ENCODE assay signal across 12 cellular contexts in genomic region chr1:8554956-8555534, GRCh38.
DNase-seq lines count a peak whose midpoint lies in the region; ATAC-seq, FAIRE-seq and TF ChIP-seq lines count a peak whose summit lies in the region.
"Had no signal": no experiment of that assay in that cellular context is flagged by ENCODE, and none has a peak within 500 bp of the region (broad histone marks: within the 10 kb centered on the region; RNA-seq: fewer than 3 reads in every experiment).

No MANE protein-coding gene starts in this region.

- FAIRE-seq in A549 (lab: Jason Lieb, UNC), result no peak
- FAIRE-seq: H1 had no signal

- H3K27me3 ChIP-seq in endodermal cell (ENCODE audit: control insufficient read depth, insufficient read depth, low read length, poor library complexity, severe bottlenecking), result no peaks in the 10 kb centered on the region

- no peak for TF ChIP-seq POLR2A in A549 (IDR thresholded peaks at IDR 0.05; ENCODE audit: low read length)

- POLR2A ChIA-PET in A549 (lab: Yijun Ruan, JAX), result no interaction called here

- H3K9me3 Mint-ChIP-seq in HFFc6, result no peaks in the 10 kb centered on the region
- no peaks in the 10 kb centered on the region for H3K9me3 Mint-ChIP-seq in activated T-helper 17 cell treated with anti-CD3 and anti-CD28 coated beads, Interleukin-2, amount 50 U/mL, for 72 hours
- no peaks in the 10 kb centered on the region for H3K9me3 Mint-ChIP-seq in endodermal cell
- H3K9me3 Mint-ChIP-seq in stimulated activated naive B cell treated with anti-CD40 and anti-IgM and Interleukin-4, amounts not matched to agents 10 μg/mL and 1 μg/mL and 100 μg/mL, for 72 hours, result no peaks in the 10 kb centered on the region
- H3K9me3 Mint-ChIP-seq: CD8-positive, alpha-beta memory T cell; neural crest cell had no signal

- no peak overlapping the region for H3K9ac ChIP-seq in endodermal cell (ENCODE audit: extremely low read depth, low read length, poor library complexity, severe bottlenecking)

- TF ChIP-seq CTCF in A549 (IDR thresholded peaks at IDR 0.05) (no peak), HFFc6 (IDR thresholded peaks at IDR 0.05) (no peak), endodermal cell (conservative IDR thresholded peaks at IDR 0.05) (no peak)

- WGBS in A549 (ENCODE audit: missing lambda C conversion rate), result 88% methylated on average over 2 of the region's 2 CpGs
- WGBS in endodermal cell (ENCODE audit: insufficient coverage in 1 of 2, insufficient read length in 1 of 2), 2 experiments, result 96 to 100% methylated on average over 1 to 2 of the region's 2 CpGs

- peak overlapping the region; percentile 9; the same call in 1 of the 3 replicates for H3K4me2 ChIP-seq in A549

- TF ChIP-seq EP300 in A549 (IDR thresholded peaks at IDR 0.05), result no peak

- no peaks in the 10 kb centered on the region for H3K27me3 Mint-ChIP-seq in HFFc6 (ENCODE audit: insufficient read depth)
- no peaks in the 10 kb centered on the region for H3K27me3 Mint-ChIP-seq in activated T-helper 17 cell treated with anti-CD3 and anti-CD28 coated beads, Interleukin-2, amount 50 U/mL, for 72 hours
- H3K27me3 Mint-ChIP-seq in endodermal cell (ENCODE audit: insufficient read depth), result no peaks in the 10 kb centered on the region
- H3K27me3 Mint-ChIP-seq in stimulated activated naive B cell treated with anti-CD40 and anti-IgM and Interleukin-4, amounts not matched to agents 10 μg/mL and 1 μg/mL and 100 μg/mL, for 72 hours, result no peaks in the 10 kb centered on the region
- H3K27me3 Mint-ChIP-seq: CD8-positive, alpha-beta memory T cell had no signal

- TF ChIP-seq RAD21 in A549 (conservative IDR thresholded peaks at IDR 0.05 in 1 of 2, IDR thresholded peaks at IDR 0.05 in 1 of 2), result no peak

- DNase-seq in A549 (ENCODE audit: low read depth in 1 of 2, low spot score in 1 of 2) (no peak), HFFc6 (no peak), glomerular visceral epithelial cell (ENCODE audit: extremely low spot score) (peak; percentile 38), endodermal cell (no peak)
- no peak for DNase-seq in activated CD8-positive, alpha-beta memory T cell treated with anti-CD3 and anti-CD28 coated beads, Interleukin-2, amount 50 U/mL, for 4 hours
- DNase-seq in stimulated activated naive B cell treated with anti-CD40 and anti-IgM and Interleukin-4, amounts not matched to agents 10 μg/mL and 1 μg/mL and 100 μg/mL, for 72 hours, result no peak
- DNase-seq: CD8-positive, alpha-beta memory T cell; hippocampal formation had no signal

- H3K4me3 ChIP-seq in A549, result no peak overlapping the region
- H3K4me3 ChIP-seq in endodermal cell (ENCODE audit: low read length), result no peak overlapping the region

- H3K36me3 Mint-ChIP-seq in HFFc6 (ENCODE audit: low read depth), result no peaks in the 10 kb centered on the region
- peaks cover 22% of the 10 kb centered on the region for H3K36me3 Mint-ChIP-seq in activated T-helper 17 cell treated with anti-CD3 and anti-CD28 coated beads, Interleukin-2, amount 50 U/mL, for 72 hours (ENCODE audit: low read depth)
- H3K36me3 Mint-ChIP-seq in endodermal cell (ENCODE audit: low read depth), result peaks cover 51% of the 10 kb centered on the region
- peaks cover 22 to 43% of the 10 kb centered on the region in 2 donors for H3K36me3 Mint-ChIP-seq in stimulated activated naive B cell treated with anti-CD40 and anti-IgM and Interleukin-4, amounts not matched to agents 10 μg/mL and 1 μg/mL and 100 μg/mL, for 72 hours

- CTCF ChIA-PET in A549 (lab: Yijun Ruan, JAX), result interaction anchor here (1.7 kb wide), 1 partner anchor 117 kb away, joined by 5 read pairs; no protein-coding TSS in a partner anchor

- H3K27ac Mint-ChIP-seq in HFFc6 (peak overlapping the region; percentile 36; the same call in 1 of the 2 replicates), endodermal cell (no peak overlapping the region)
- H3K27ac Mint-ChIP-seq in activated T-helper 17 cell treated with anti-CD3 and anti-CD28 coated beads, Interleukin-2, amount 50 U/mL, for 72 hours, result peak overlapping the region; percentile 64
- H3K27ac Mint-ChIP-seq in stimulated activated naive B cell treated with anti-CD40 and anti-IgM and Interleukin-4, amounts not matched to agents 10 μg/mL and 1 μg/mL and 100 μg/mL, for 72 hours, result no peak overlapping the region
- H3K27ac Mint-ChIP-seq: CD8-positive, alpha-beta memory T cell had no signal

- H3K9me3 ChIP-seq in A549 (no peaks in the 10 kb centered on the region), endodermal cell (ENCODE audit: control insufficient read depth, low read length) (peaks cover 5% of the 10 kb centered on the region)

- H3K27ac ChIP-seq in A549, result peak overlapping the region in 1 of 2 experiments; percentile 47; a peak in 2 of 6 replicates
- no peak overlapping the region for H3K27ac ChIP-seq in endodermal cell (ENCODE audit: low read depth, low read length)

- no peak for ATAC-seq in A549
- ATAC-seq in activated T-helper 17 cell treated with anti-CD3 and anti-CD28 coated beads, Interleukin-2, amount 50 U/mL, for 72 hours (replicated peaks), result peak; percentile 77
- ATAC-seq in HG02610 (IDR thresholded peaks at IDR 0.05; ENCODE audit: unreplicated experiment), result no peak
- no peak for ATAC-seq in stimulated activated naive B cell treated with anti-CD40 and anti-IgM and Interleukin-4, amounts not matched to agents 10 μg/mL and 1 μg/mL and 100 μg/mL, for 72 hours (replicated peaks)

- peaks cover 50% of the 10 kb centered on the region for H3K36me3 ChIP-seq in endodermal cell (ENCODE audit: control insufficient read depth, insufficient read depth, low read length)

- peaks cover 8% of the 10 kb centered on the region for H3K4me1 Mint-ChIP-seq in HFFc6 (ENCODE audit: low read depth)
- peaks cover 18% of the 10 kb centered on the region for H3K4me1 Mint-ChIP-seq in activated T-helper 17 cell treated with anti-CD3 and anti-CD28 coated beads, Interleukin-2, amount 50 U/mL, for 72 hours
- peaks cover 37% of the 10 kb centered on the region for H3K4me1 Mint-ChIP-seq in endodermal cell
- peaks cover 16 to 25% of the 10 kb centered on the region in 2 donors for H3K4me1 Mint-ChIP-seq in stimulated activated naive B cell treated with anti-CD40 and anti-IgM and Interleukin-4, amounts not matched to agents 10 μg/mL and 1 μg/mL and 100 μg/mL, for 72 hours

- no peak overlapping the region for H3K4me3 Mint-ChIP-seq in HFFc6
- peak overlapping the region; percentile 15 for H3K4me3 Mint-ChIP-seq in activated T-helper 17 cell treated with anti-CD3 and anti-CD28 coated beads, Interleukin-2, amount 50 U/mL, for 72 hours
- H3K4me3 Mint-ChIP-seq in endodermal cell, result no peak overlapping the region
- H3K4me3 Mint-ChIP-seq in stimulated activated naive B cell treated with anti-CD40 and anti-IgM and Interleukin-4, amounts not matched to agents 10 μg/mL and 1 μg/mL and 100 μg/mL, for 72 hours, result no peak overlapping the region
- H3K4me3 Mint-ChIP-seq: CD8-positive, alpha-beta memory T cell; neural crest cell had no signal

- H3K4me1 ChIP-seq in A549 (peaks cover 13% of the 10 kb centered on the region; the same call in 2 of the 3 replicates), endodermal cell (ENCODE audit: control insufficient read depth, insufficient read depth, low read length) (peaks cover 12% of the 10 kb centered on the region)

TF ChIP-seq in A549, 52 proteins besides CTCF, POLR2A, EP300 and RAD21:
- TF ChIP-seq RARB (CRISPR knock-in tag; IDR thresholded peaks at IDR 0.05) (no peak), HES2 (IDR thresholded peaks at IDR 0.05) (no peak), HOXB13 (CRISPR knock-in tag; IDR thresholded peaks at IDR 0.05; ENCODE audit: low read depth) (no peak), FOSB (CRISPR knock-in tag; IDR thresholded peaks at IDR 0.05) (no peak), ZFP36 (IDR thresholded peaks at IDR 0.05; ENCODE audit: borderline replicate concordance, partially characterized antibody) (no peak), JUNB (IDR thresholded peaks at IDR 0.05) (no peak), CHD2 (IDR thresholded peaks at IDR 0.05; ENCODE audit: low read length, partially characterized antibody) (no peak), CBX8 (IDR thresholded peaks at IDR 0.05) (no peak), CEBPB (IDR thresholded peaks at IDR 0.05) (no peak), TFCP2L1 (CRISPR knock-in tag; IDR thresholded peaks at IDR 0.05) (no peak), FOXS1 (CRISPR knock-in tag; IDR thresholded peaks at IDR 0.05) (no peak), HEYL (CRISPR knock-in tag; IDR thresholded peaks at IDR 0.05) (no peak), POLR2AphosphoS2 (conservative IDR thresholded peaks at IDR 0.05; ENCODE audit: low read length) (no peak), TP53 (CRISPR knock-in tag; IDR thresholded peaks at IDR 0.05) (no peak), KDM5A (IDR thresholded peaks at IDR 0.05) (no peak)
TF ChIP-seq in A549: peak in this region for 0.

Comparison
In these comparisons a context has a peak if more than half of its experiments do, and no peak if none do; other contexts are left out.
1. H3K27ac Mint-ChIP-seq: peak in HFFc6 (single experiment) and activated T-helper 17 cell treated with anti-CD3 and anti-CD28 coated beads, Interleukin-2, amount 50 U/mL, for 72 hours (single experiment); none in endodermal cell (single experiment) and stimulated activated naive B cell treated with anti-CD40 and anti-IgM and Interleukin-4, amounts not matched to agents 10 μg/mL and 1 μg/mL and 100 μg/mL, for 72 hours (single experiment).